38 cellular contexts compared by ENCODE assay signal in genomic region chr10:130515670-130516069, GRCh38.
"Had no signal": no experiment of that assay in that cellular context is flagged by ENCODE, and none has a peak within 500 bp of the region (broad histone marks: within the 10 kb centered on the region; RNA-seq: fewer than 3 reads in every experiment).

No MANE protein-coding gene starts in this region.

- H3K4me3 ChIP-seq: adrenal gland, body of pancreas, breast epithelium, MG63, SJCRH30, SK-N-MC had no signal

- H3K27ac ChIP-seq: adrenal gland, body of pancreas, breast epithelium, SJCRH30, SK-N-MC had no signal

- H3K27ac Mint-ChIP-seq: activated B cell treated with CpG ODN at 0.5 μM for 24 hours; activated CD4-positive, alpha-beta memory T cell treated with anti-CD3 and anti-CD28 coated beads for 36 hours; activated naive CD4-positive, alpha-beta T cell treated with anti-CD3 and anti-CD28 coated beads for 36 hours; activated naive CD4-positive, alpha-beta T cell treated with anti-CD3 and anti-CD28 coated beads, Interleukin-2, amount 50 U/mL, for 72 hours; activated T-helper 1 cell treated with anti-CD3 and anti-CD28 coated beads, Interleukin-12 subunit alpha, Interleukin-12 subunit beta, Interleukin-2, Interleukin-4 antibody, amounts not matched to agents 30 ng/mL and 10 ng/mL and 1 ng/mL, durations not matched to agents 14 hours and 24 hours and 36 hours; T-helper 1 cell treated with Interleukin-12 subunit alpha and Interleukin-12 subunit beta and Interleukin-4 antibody, amounts not matched to agents 30 μg/mL and 1 μg/mL, for 36 hours; T-helper 2 cell treated with Interferon-gamma antibody and Interleukin-4, amounts not matched to agents 5 μg/mL and 100 μg/mL, for 36 hours had no signal

- H3K27me3 Mint-ChIP-seq: activated B cell treated with CpG ODN at 0.5 μM for 24 hours had no signal

- H3K27me3 ChIP-seq: body of pancreas, MG63, SJCRH30 had no signal

- H3K4me1 ChIP-seq: adrenal gland, body of pancreas, breast epithelium, SJCRH30 had no signal

- ATAC-seq: activated naive CD4-positive, alpha-beta T cell treated with anti-CD3 and anti-CD28 coated beads, Interleukin-2, amount 50 U/mL, for 72 hours; activated T-cell treated with anti-CD3 and anti-CD28 coated beads, Interleukin-2, amount 50 U/mL, for 4 hours; body of pancreas; Panc1 had no signal

- DNase-seq: activated B cell treated with CpG ODN at 0.5 μM for 24 hours; activated CD4-positive, alpha-beta memory T cell treated with anti-CD3 and anti-CD28 coated beads for 36 hours; activated CD4-positive, alpha-beta T cell treated with anti-CD3 and anti-CD28 coated beads for 4 hours; activated CD4-positive, alpha-beta T cell treated with anti-CD3 and anti-CD28 coated beads, Interleukin-2, amount 50 U/mL, for 1 hour; activated CD4-positive, CD25-positive, alpha-beta regulatory T cell treated with anti-CD3 and anti-CD28 coated beads, Interleukin-2, amount 50 U/mL, for 72 hours; activated CD8-positive, alpha-beta memory T cell treated with anti-CD3 and anti-CD28 coated beads, Interleukin-2, amount 50 U/mL, for 4 hours; activated gamma-delta T cell treated with Interleukin-2 at 50 U/mL for 16 hours; activated naive CD4-positive, alpha-beta T cell treated with anti-CD3 and anti-CD28 coated beads for 36 hours; activated T-cell treated with anti-CD3 and anti-CD28 coated beads for 4 hours; activated T-cell treated with anti-CD3 and anti-CD28 coated beads, Interleukin-2, amount 50 U/mL, for 4 hours; adrenal gland; body of pancreas; Kasumi-1; KG1; MG63; NCI-H1048; NCI-H1105 treated with DMSO at 0.1 percent for 48 hours; NCI-H1436; NCI-H1694; NCI-H1930; NCI-H2081 treated with DMSO at 0.1 percent for 48 hours; NCI-H2171 treated with DMSO at 0.1 percent for 48 hours; NCI-H2227 treated with DMSO at 0.1 percent for 48 hours; NCI-H446 treated with DMSO at 0.1 percent for 48 hours; NCI-H524; NCI-H69; NCI-H82; SHP77; SJCRH30 had no signal

- FAIRE-seq: astrocyte, TTC549 had no signal

- H3K36me3 ChIP-seq: adrenal gland, breast epithelium, MG63, SJCRH30 had no signal

- H3K36me3 Mint-ChIP-seq: activated CD4-positive, alpha-beta memory T cell treated with anti-CD3 and anti-CD28 coated beads for 36 hours had no signal

- H3K4me3 Mint-ChIP-seq: activated B cell treated with CpG ODN at 0.5 μM for 24 hours; activated CD4-positive, alpha-beta memory T cell treated with anti-CD3 and anti-CD28 coated beads for 36 hours; activated naive CD4-positive, alpha-beta T cell treated with anti-CD3 and anti-CD28 coated beads for 36 hours; activated T-cell treated with anti-CD3 and anti-CD28 coated beads, Interleukin-2, amount 50 U/mL, for 4 hours; activated T-helper 1 cell treated with anti-CD3 and anti-CD28 coated beads, Interleukin-12 subunit alpha, Interleukin-12 subunit beta, Interleukin-2, Interleukin-4 antibody, amounts not matched to agents 30 ng/mL and 10 ng/mL and 1 ng/mL, durations not matched to agents 14 hours and 24 hours and 36 hours; T-helper 1 cell treated with Interleukin-12 subunit alpha and Interleukin-12 subunit beta and Interleukin-4 antibody, amounts not matched to agents 30 μg/mL and 1 μg/mL, for 36 hours; T-helper 2 cell treated with Interferon-gamma antibody and Interleukin-4, amounts not matched to agents 5 μg/mL and 100 μg/mL, for 36 hours had no signal

- H3K4me1 Mint-ChIP-seq: activated B cell treated with CpG ODN at 0.5 μM for 24 hours had no signal

- H3K9me3 ChIP-seq: adrenal gland, body of pancreas, MG63, SJCRH30 had no signal
